Comparison of ENCODE assay signal across 16 cellular contexts in genomic region chr2:237184923-237185580, GRCh38.
"Had no signal": no experiment of that assay in that cellular context is flagged by ENCODE, and none has a peak within 500 bp of the region (broad histone marks: within the 10 kb centered on the region; RNA-seq: fewer than 3 reads in every experiment).

No MANE protein-coding gene starts in this region.

- H3K4me3 Mint-ChIP-seq: activated naive CD8-positive, alpha-beta T cell treated with anti-CD3 and anti-CD28 coated beads, Interleukin-2, amount 50 U/mL, for 24 hours; activated T-helper 17 cell treated with anti-CD3 and anti-CD28 coated beads, Interleukin-2, amount 50 U/mL, for 72 hours; endodermal cell; naive thymus-derived CD4-positive, alpha-beta T cell had no signal

- DNase-seq: activated CD4-positive, alpha-beta T cell treated with anti-CD3 and anti-CD28 coated beads, Interleukin-2, amount 50 U/mL, for 48 hours; activated CD4-positive, CD25-positive, alpha-beta regulatory T cell treated with anti-CD3 and anti-CD28 coated beads, Interleukin-2, amount 50 U/mL, for 72 hours; activated naive CD4-positive, alpha-beta T cell treated with Interleukin-2 at 50 U/mL for 16 hours; activated naive CD8-positive, alpha-beta T cell treated with anti-CD3 and anti-CD28 coated beads, Interleukin-2, amount 50 U/mL, for 24 hours; dorsolateral prefrontal cortex; endodermal cell; heart right ventricle; mucosa of descending colon; naive thymus-derived CD4-positive, alpha-beta T cell; small intestine; stomach had no signal

- H3K9me3 ChIP-seq: ascending aorta, gastroesophageal sphincter, heart right ventricle, mucosa of descending colon, neutrophil, right atrium auricular region, stomach had no signal

- H3K36me3 ChIP-seq: ascending aorta, gastroesophageal sphincter, heart right ventricle, neutrophil, right atrium auricular region, stomach had no signal

- H3K4me3 ChIP-seq: ascending aorta, dorsolateral prefrontal cortex, gastroesophageal sphincter, heart right ventricle, mucosa of descending colon, right atrium auricular region, stomach had no signal

- H3K36me3 Mint-ChIP-seq: naive thymus-derived CD4-positive, alpha-beta T cell had no signal

- H3K9me3 Mint-ChIP-seq: activated naive CD8-positive, alpha-beta T cell treated with anti-CD3 and anti-CD28 coated beads, Interleukin-2, amount 50 U/mL, for 24 hours; activated T-helper 17 cell treated with anti-CD3 and anti-CD28 coated beads, Interleukin-2, amount 50 U/mL, for 72 hours had no signal

- H3K27ac ChIP-seq: ascending aorta, dorsolateral prefrontal cortex, gastroesophageal sphincter, neutrophil, right atrium auricular region, stomach had no signal

- H3K27ac Mint-ChIP-seq: activated naive CD8-positive, alpha-beta T cell treated with anti-CD3 and anti-CD28 coated beads, Interleukin-2, amount 50 U/mL, for 24 hours; activated T-helper 17 cell treated with anti-CD3 and anti-CD28 coated beads, Interleukin-2, amount 50 U/mL, for 72 hours; endodermal cell; naive thymus-derived CD4-positive, alpha-beta T cell had no signal

- H3K4me1 ChIP-seq: ascending aorta, gastroesophageal sphincter, right atrium auricular region, stomach had no signal

- H3K4me1 Mint-ChIP-seq: activated T-helper 17 cell treated with anti-CD3 and anti-CD28 coated beads, Interleukin-2, amount 50 U/mL, for 72 hours; endodermal cell; naive thymus-derived CD4-positive, alpha-beta T cell had no signal

- ATAC-seq: gastroesophageal sphincter; heart right ventricle; mucosa of descending colon; naive thymus-derived CD4-positive, alpha-beta T cell had no signal

- H3K27me3 ChIP-seq: ascending aorta, gastroesophageal sphincter, right atrium auricular region had no signal
